1 cellular context compared by ENCODE assay signal in the genomic region with DNA sequence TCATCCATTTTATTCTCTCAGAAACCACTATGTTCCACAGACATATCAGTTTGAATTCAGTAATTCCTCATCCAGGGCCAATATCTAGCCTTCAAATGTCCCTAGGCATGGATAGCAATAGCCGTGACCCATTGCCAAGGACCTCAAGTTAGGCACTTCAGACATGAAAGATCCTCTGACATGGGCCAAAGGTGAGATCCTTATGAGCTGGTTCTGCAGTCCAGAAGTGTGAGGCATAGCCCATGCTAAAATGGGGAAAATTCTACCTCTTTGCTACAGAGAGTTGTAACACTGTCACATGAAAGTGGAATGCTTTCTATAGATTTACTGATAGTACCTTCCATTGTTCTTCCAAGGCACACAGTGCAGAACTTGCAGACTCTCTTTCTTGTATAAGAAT.
TF ChIP-seq lines count a peak whose summit lies in the region.

No MANE protein-coding gene starts in this region.

TF ChIP-seq in GM23338, 12 proteins besides CTCF, POLR2A, EP300 and RAD21 (continued from another document):
- TF ChIP-seq ZNF462 (CRISPR knock-in tag; IDR thresholded peaks at IDR 0.05) (no peak), STAT1 (IDR thresholded peaks at IDR 0.05; ENCODE audit: unreplicated experiment) (no peak), EZH2 (IDR thresholded peaks at IDR 0.05; ENCODE audit: low read depth, unreplicated experiment) (no peak), EZH2phosphoT487 (IDR thresholded peaks at IDR 0.05; ENCODE audit: unreplicated experiment) (no peak), ZNF331 (CRISPR knock-in tag; IDR thresholded peaks at IDR 0.05; ENCODE audit: low read depth) (no peak)
- TF ChIP-seq, protein P1, sequence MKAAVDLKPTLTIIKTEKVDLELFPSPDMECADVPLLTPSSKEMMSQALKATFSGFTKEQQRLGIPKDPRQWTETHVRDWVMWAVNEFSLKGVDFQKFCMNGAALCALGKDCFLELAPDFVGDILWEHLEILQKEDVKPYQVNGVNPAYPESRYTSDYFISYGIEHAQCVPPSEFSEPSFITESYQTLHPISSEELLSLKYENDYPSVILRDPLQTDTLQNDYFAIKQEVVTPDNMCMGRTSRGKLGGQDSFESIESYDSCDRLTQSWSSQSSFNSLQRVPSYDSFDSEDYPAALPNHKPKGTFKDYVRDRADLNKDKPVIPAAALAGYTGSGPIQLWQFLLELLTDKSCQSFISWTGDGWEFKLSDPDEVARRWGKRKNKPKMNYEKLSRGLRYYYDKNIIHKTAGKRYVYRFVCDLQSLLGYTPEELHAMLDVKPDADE (IDR thresholded peaks at IDR 0.05): no peak
